19 cellular contexts compared by ENCODE assay signal in genomic region chr21:33939224-33939623, GRCh38. TPM values are rescaled to one million over a fixed set of nuclear protein-coding genes. Genes with fewer than 3 reads are reported as not detected.
DNase-seq lines count a peak whose midpoint lies in the region; FAIRE-seq and TF ChIP-seq lines count a peak whose summit lies in the region.
"Had no signal": no experiment of that assay in that cellular context is flagged by ENCODE, and none has a peak within 500 bp of the region (broad histone marks: within the 10 kb centered on the region; RNA-seq: fewer than 3 reads in every experiment).

No MANE protein-coding gene starts in this region.

- DNase-seq in activated CD4-positive, alpha-beta T cell treated with anti-CD3 and anti-CD28 coated beads, Interleukin-2, amount 10 ng/mL, durations not matched to agents 24 days and 14 days, result no peak
- DNase-seq in activated CD4-positive, alpha-beta T cell treated with anti-CD3 and anti-CD28 coated beads, Interleukin-2, amount 50 U/mL, for 1 hour, result no peak
- DNase-seq in activated CD4-positive, alpha-beta memory T cell treated with anti-CD3 and anti-CD28 coated beads, Interleukin-2, amount 10 ng/mL, durations not matched to agents 7 days and 5 days, result no peak
- DNase-seq in esophagus squamous epithelium (lab: John Stamatoyannopoulos, UW), result no peak
- DNase-seq in smooth muscle cell (lab: John Stamatoyannopoulos, UW; ENCODE audit: unreplicated experiment), result no peak
- DNase-seq in NCI-H187 treated with DMSO at 0.1 percent for 48 hours (lab: John Stamatoyannopoulos, UW), result no peak
- DNase-seq in stimulated activated CD8-positive, alpha-beta memory T cell treated with anti-CD3 and anti-CD28 coated beads, Interleukin-4, amount 100 ng/mL, for 48 hours, result no peak
- no peak for DNase-seq in urothelium cell line (ENCODE audit: low spot score)
- DNase-seq: 8988T; adrenal gland; DMS79; kidney glomerular epithelial cell; NCI-H1092 treated with DMSO at 0.1 percent for 48 hours; NCI-H2107; NCI-H524 treated with DMSO at 0.1 percent for 48 hours; SHP77; stimulated activated CD4-positive, alpha-beta T cell treated with anti-CD3 and anti-CD28 coated beads, Interleukin-1b, Interleukin-23, amount 100 ng/mL, for 48 hours had no signal

- H3K4me2 ChIP-seq in smooth muscle cell, result peak overlapping the region; percentile 53
- H3K4me2 ChIP-seq: BLaER1 had no signal

- H3K4me3 Mint-ChIP-seq in activated CD4-positive, alpha-beta T cell treated with anti-CD3 and anti-CD28 coated beads, Interleukin-2, amount 10 ng/mL, durations not matched to agents 24 days and 14 days, result no peak overlapping the region
- no peak overlapping the region for H3K4me3 Mint-ChIP-seq in activated CD4-positive, alpha-beta memory T cell treated with anti-CD3 and anti-CD28 coated beads, Interleukin-2, amount 10 ng/mL, durations not matched to agents 7 days and 5 days

- intact Hi-C loops in activated CD4-positive, alpha-beta T cell treated with anti-CD3 and anti-CD28 coated beads, Interleukin-2, amount 10 ng/mL, durations not matched to agents 24 days and 14 days (cut with micrococcal nuclease), result no loop called here
- intact Hi-C loops in esophagus squamous epithelium (cut with DNase I), result no loop called here

- WGBS in esophagus squamous epithelium, 2 donors, result 33 to 34% methylated on average over 3 of the region's 3 CpGs
- 14% methylated on average over 3 of the region's 3 CpGs for WGBS in smooth muscle cell (ENCODE audit: low lambda C conversion rate)

- CTCF ChIA-PET in activated CD4-positive, alpha-beta memory T cell treated with anti-CD3 and anti-CD28 coated beads, Interleukin-2, amount 10 ng/mL, durations not matched to agents 7 days and 5 days (lab: Charles Lee), result interaction anchor here (2.7 to 5.4 kb wide), 2 partner anchors 10 to 15 kb away, joined by 16 to 41 read pairs; no protein-coding TSS in a partner anchor

- H3K4me1 Mint-ChIP-seq in activated CD4-positive, alpha-beta T cell treated with anti-CD3 and anti-CD28 coated beads, Interleukin-2, amount 10 ng/mL, durations not matched to agents 24 days and 14 days, result peaks cover 49% of the 10 kb centered on the region
- H3K4me1 Mint-ChIP-seq in activated CD4-positive, alpha-beta memory T cell treated with anti-CD3 and anti-CD28 coated beads, Interleukin-2, amount 10 ng/mL, durations not matched to agents 7 days and 5 days, result peaks cover 66% of the 10 kb centered on the region

- H3K27me3 ChIP-seq in esophagus squamous epithelium (no peaks in the 10 kb centered on the region), smooth muscle cell (ENCODE audit: low read depth) (no peaks in the 10 kb centered on the region)
- H3K27me3 ChIP-seq: adrenal gland, BLaER1, suprapubic skin had no signal

- H3K9me3 Mint-ChIP-seq in activated CD4-positive, alpha-beta T cell treated with anti-CD3 and anti-CD28 coated beads, Interleukin-2, amount 10 ng/mL, durations not matched to agents 24 days and 14 days, result peaks cover 6% of the 10 kb centered on the region
- H3K9me3 Mint-ChIP-seq in activated CD4-positive, alpha-beta memory T cell treated with anti-CD3 and anti-CD28 coated beads, Interleukin-2, amount 10 ng/mL, durations not matched to agents 7 days and 5 days, result peaks cover 11% of the 10 kb centered on the region

- H3K27ac ChIP-seq in esophagus squamous epithelium (peak overlapping the region in 3 of 4 donors; percentile 18 to 58 (median 51)), smooth muscle cell (ENCODE audit: low read depth) (peak overlapping the region; percentile 98)
- H3K27ac ChIP-seq: adrenal gland, BLaER1, suprapubic skin had no signal

- POLR2A ChIA-PET in activated CD4-positive, alpha-beta memory T cell treated with anti-CD3 and anti-CD28 coated beads, Interleukin-2, amount 10 ng/mL, durations not matched to agents 7 days and 5 days (lab: Charles Lee), result interaction anchor here (0.9 to 11.7 kb wide), 5 partner anchors 11 to 147 kb away, joined by 3 to 405 read pairs (median 13); partner anchors contain the start of genes MRPS6 and SLC5A3

- H3K27me3 Mint-ChIP-seq in activated CD4-positive, alpha-beta T cell treated with anti-CD3 and anti-CD28 coated beads, Interleukin-2, amount 10 ng/mL, durations not matched to agents 24 days and 14 days, result no peaks in the 10 kb centered on the region
- H3K27me3 Mint-ChIP-seq in activated CD4-positive, alpha-beta memory T cell treated with anti-CD3 and anti-CD28 coated beads, Interleukin-2, amount 10 ng/mL, durations not matched to agents 7 days and 5 days, result no peaks in the 10 kb centered on the region

- H3F3A ChIP-seq in smooth muscle cell (ENCODE audit: low read depth), result peaks cover 23% of the 10 kb centered on the region

- H3K4me1 ChIP-seq in esophagus squamous epithelium, result peaks cover 3 to 39% (median 22%) of the 10 kb centered on the region in 3 donors
- peaks cover 4% of the 10 kb centered on the region for H3K4me1 ChIP-seq in smooth muscle cell (ENCODE audit: low read depth)
- H3K4me1 ChIP-seq: adrenal gland had no signal

- TF ChIP-seq CTCF in esophagus squamous epithelium (IDR thresholded peaks at IDR 0.05) (no peak), smooth muscle cell (IDR thresholded peaks at IDR 0.05; ENCODE audit: borderline replicate concordance, insufficient read depth, poor library complexity, severe bottlenecking) (no peak)

- peak overlapping the region; percentile 45 for H3K27ac Mint-ChIP-seq in activated CD4-positive, alpha-beta T cell treated with anti-CD3 and anti-CD28 coated beads, Interleukin-2, amount 10 ng/mL, durations not matched to agents 24 days and 14 days
- peak overlapping the region; percentile 40 for H3K27ac Mint-ChIP-seq in activated CD4-positive, alpha-beta memory T cell treated with anti-CD3 and anti-CD28 coated beads, Interleukin-2, amount 10 ng/mL, durations not matched to agents 7 days and 5 days

- no peak for TF ChIP-seq POLR2A in esophagus squamous epithelium (IDR thresholded peaks at IDR 0.05)

- peak overlapping the region; percentile 39 for H3K9ac ChIP-seq in smooth muscle cell (ENCODE audit: low read depth)
- H3K9ac ChIP-seq: BLaER1 had no signal

- no peak overlapping the region for H2AFZ ChIP-seq in smooth muscle cell (ENCODE audit: low read depth)

- no peak for FAIRE-seq in urothelium cell line (lab: Jason Lieb, UNC)

- peaks cover 4% of the 10 kb centered on the region for H3K79me2 ChIP-seq in smooth muscle cell (ENCODE audit: low read depth)

- no peaks in the 10 kb centered on the region for H3K9me3 ChIP-seq in esophagus squamous epithelium
- H3K9me3 ChIP-seq in smooth muscle cell (replicated peaks; ENCODE audit: low read depth), result no peaks in the 10 kb centered on the region
- H3K9me3 ChIP-seq: adrenal gland, suprapubic skin had no signal

- no peaks in the 10 kb centered on the region for H4K20me1 ChIP-seq in smooth muscle cell (ENCODE audit: low read depth)
- H4K20me1 ChIP-seq: BLaER1 had no signal

- H3K4me3 ChIP-seq in esophagus squamous epithelium (no peak overlapping the region), smooth muscle cell (no peak overlapping the region)
- H3K4me3 ChIP-seq: adrenal gland, BLaER1, suprapubic skin had no signal

- peaks cover 44% of the 10 kb centered on the region for H3K36me3 Mint-ChIP-seq in activated CD4-positive, alpha-beta T cell treated with anti-CD3 and anti-CD28 coated beads, Interleukin-2, amount 10 ng/mL, durations not matched to agents 24 days and 14 days (ENCODE audit: low read depth)
- H3K36me3 Mint-ChIP-seq in activated CD4-positive, alpha-beta memory T cell treated with anti-CD3 and anti-CD28 coated beads, Interleukin-2, amount 10 ng/mL, durations not matched to agents 7 days and 5 days (ENCODE audit: low read depth), result peaks cover 82% of the 10 kb centered on the region

- H3K36me3 ChIP-seq in esophagus squamous epithelium (no peaks in the 10 kb centered on the region), smooth muscle cell (ENCODE audit: low read depth) (no peaks in the 10 kb centered on the region)
- H3K36me3 ChIP-seq: adrenal gland, BLaER1, suprapubic skin had no signal

RNA-seq across cellular contexts. Expression of gene ATP5PO, which starts 23.6 kb away (rescaled TPM):
- 172 and 194 TPM in 2 replicates for total RNA-seq in activated CD4-positive, alpha-beta T cell treated with anti-CD3 and anti-CD28 coated beads, Interleukin-2, amount 10 ng/mL, durations not matched to agents 24 days and 14 days
- total RNA-seq in activated CD4-positive, alpha-beta memory T cell treated with anti-CD3 and anti-CD28 coated beads, Interleukin-2, amount 10 ng/mL, durations not matched to agents 7 days and 5 days, result 100 to 1,000 TPM; 193 to 196 TPM
- total RNA-seq in esophagus squamous epithelium (100 to 1,000 TPM; 184 to 354 (median 297) TPM), smooth muscle cell (226 and 269 TPM in 2 replicates)
- 363 and 366 TPM in 2 replicates for polyA plus RNA-seq in smooth muscle cell
